In the genomic region with DNA sequence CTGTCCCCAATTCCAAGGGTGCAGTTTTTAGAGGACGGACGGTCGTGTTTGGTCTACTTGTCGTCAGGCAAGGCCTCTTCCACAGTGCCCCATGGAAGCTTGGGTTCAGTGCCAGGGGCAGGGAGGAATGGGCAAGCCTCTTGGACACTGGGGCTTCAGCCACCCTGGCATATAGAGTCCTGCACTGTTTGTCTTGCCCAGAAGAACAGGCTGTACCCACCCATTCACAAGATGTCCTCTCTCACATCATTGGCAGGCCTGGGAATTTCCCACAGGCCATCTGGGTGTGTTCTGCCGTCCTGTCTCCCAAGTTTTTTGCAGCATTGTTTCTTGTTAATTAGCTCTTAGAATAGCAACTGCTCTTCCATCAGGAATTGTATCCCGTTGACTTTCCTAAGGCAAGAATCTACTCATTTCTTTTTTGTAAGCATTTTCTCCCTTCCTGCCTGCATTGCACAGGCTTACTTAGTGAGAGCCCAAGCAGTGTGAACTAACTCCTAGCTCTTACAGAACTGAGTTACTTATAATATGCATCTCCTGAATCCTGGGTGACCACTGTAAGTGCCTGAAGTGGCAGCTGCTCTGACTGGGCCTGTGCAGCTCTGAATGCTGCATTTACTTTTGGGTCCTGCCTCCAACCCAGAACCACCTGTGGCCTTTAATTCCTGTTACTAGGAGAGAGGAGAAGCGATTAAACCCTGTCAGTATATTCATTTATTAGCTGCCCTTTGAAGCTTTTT, we compare ENCODE assay signal across 12 cellular contexts.
A peak's percentile ranks its signal among the peaks of the same experiment; 100 is the strongest.
DNase-seq lines count a peak whose midpoint lies in the region; ATAC-seq and TF ChIP-seq lines count a peak whose summit lies in the region.
"Had no signal": no experiment of that assay in that cellular context is flagged by ENCODE, and none has a peak within 500 bp of the region (broad histone marks: within the 10 kb centered on the region; RNA-seq: fewer than 3 reads in every experiment).

No MANE protein-coding gene starts in this region.

- peaks cover 5% of the 10 kb centered on the region for H3K79me1 ChIP-seq in mesenchymal stem cell (replicated peaks; ENCODE audit: low read length, poor library complexity, severe bottlenecking)

- no peak overlapping the region for H3K4me3 Mint-ChIP-seq in activated CD4-positive, alpha-beta T cell treated with anti-CD3 and anti-CD28 coated beads, Interleukin-2, amount 10 ng/mL, durations not matched to agents 24 days and 14 days
- H3K4me3 Mint-ChIP-seq in activated T-helper 2 cell treated with anti-CD3 and anti-CD28 coated beads, Interferon-gamma antibody, Interleukin-2, Interleukin-4, amounts not matched to agents 10 μg/mL and 5 μg/mL and 100 μg/mL, durations not matched to agents 14 hours and 24 hours and 36 hours (ENCODE audit: low read depth), result no peak overlapping the region

- H3K4me3 ChIP-seq in mesenchymal stem cell (ENCODE audit: insufficient read depth in 1 of 2, low read depth in 1 of 2, low read length in 2 of 2) (no peak overlapping the region), suprapubic skin (no peak overlapping the region), adrenal gland (no peak overlapping the region)
- H3K4me3 ChIP-seq: colonic mucosa had no signal

- H3K4me1 Mint-ChIP-seq in activated CD4-positive, alpha-beta T cell treated with anti-CD3 and anti-CD28 coated beads, Interleukin-2, amount 10 ng/mL, durations not matched to agents 24 days and 14 days, result peaks cover 38% of the 10 kb centered on the region
- H3K4me1 Mint-ChIP-seq in activated T-helper 2 cell treated with anti-CD3 and anti-CD28 coated beads, Interferon-gamma antibody, Interleukin-2, Interleukin-4, amounts not matched to agents 10 μg/mL and 5 μg/mL and 100 μg/mL, durations not matched to agents 14 hours and 24 hours and 36 hours (ENCODE audit: low read depth), result peaks cover 13% of the 10 kb centered on the region

- WGBS in mesenchymal stem cell, result 91% methylated on average over 7 of the region's 7 CpGs
- 75% methylated on average over 7 of the region's 7 CpGs for WGBS in suprapubic skin
- WGBS in adrenal gland, 4 donors, result 84 to 89% (median 88%) methylated on average over 7 of the region's 7 CpGs

- peak overlapping the region; percentile 46 to 76 for H2BK12ac ChIP-seq in mesenchymal stem cell (ENCODE audit: low read length in 2 of 2)

- no peak overlapping the region for H3K9ac ChIP-seq in mesenchymal stem cell (ENCODE audit: low read length)

- ATAC-seq in HG02840 (IDR thresholded peaks at IDR 0.05; ENCODE audit: low FRiP score, unreplicated experiment), result no peak

- H3K36me3 Mint-ChIP-seq in activated CD4-positive, alpha-beta T cell treated with anti-CD3 and anti-CD28 coated beads, Interleukin-2, amount 10 ng/mL, durations not matched to agents 24 days and 14 days (ENCODE audit: low read depth), result peaks cover 66% of the 10 kb centered on the region
- peaks cover 79% of the 10 kb centered on the region for H3K36me3 Mint-ChIP-seq in activated T-helper 2 cell treated with anti-CD3 and anti-CD28 coated beads, Interferon-gamma antibody, Interleukin-2, Interleukin-4, amounts not matched to agents 10 μg/mL and 5 μg/mL and 100 μg/mL, durations not matched to agents 14 hours and 24 hours and 36 hours (ENCODE audit: low read depth)

- H2AK5ac ChIP-seq in mesenchymal stem cell (ENCODE audit: low read length, severe bottlenecking), result peak overlapping the region; percentile 66

- H3K27me3 Mint-ChIP-seq in activated CD4-positive, alpha-beta T cell treated with anti-CD3 and anti-CD28 coated beads, Interleukin-2, amount 10 ng/mL, durations not matched to agents 24 days and 14 days, result no peaks in the 10 kb centered on the region
- no peaks in the 10 kb centered on the region for H3K27me3 Mint-ChIP-seq in activated T-helper 2 cell treated with anti-CD3 and anti-CD28 coated beads, Interferon-gamma antibody, Interleukin-2, Interleukin-4, amounts not matched to agents 10 μg/mL and 5 μg/mL and 100 μg/mL, durations not matched to agents 14 hours and 24 hours and 36 hours (ENCODE audit: low read depth)

- no peak overlapping the region for H2AFZ ChIP-seq in mesenchymal stem cell (ENCODE audit: low read depth, low read length)

- TF ChIP-seq POLR2A in suprapubic skin (IDR thresholded peaks at IDR 0.05) (no peak), adrenal gland (IDR thresholded peaks at IDR 0.05) (no peak)

- TF ChIP-seq EP300 in suprapubic skin (IDR thresholded peaks at IDR 0.05), result no peak

- peak overlapping the region in 1 of 2 experiments; percentile 49 for H3K4ac ChIP-seq in mesenchymal stem cell (ENCODE audit: low read depth in 1 of 2, low read length in 2 of 2)

- DNase-seq in activated CD4-positive, alpha-beta T cell treated with anti-CD3 and anti-CD28 coated beads, Interleukin-2, amount 10 ng/mL, durations not matched to agents 24 days and 14 days, result no peak
- no peak for DNase-seq in activated CD4-positive, alpha-beta T cell treated with anti-CD3 and anti-CD28 coated beads, Interleukin-2, amount 50 U/mL, for 1 hour
- DNase-seq in cerebellum (ENCODE audit: low spot score) (peak; percentile 36), mesenchymal stem cell (no peak), suprapubic skin (ENCODE audit: low spot score in 2 of 2) (no peak), adrenal gland (no peak)
- no peak for DNase-seq in activated T-helper 2 cell treated with anti-CD3 and anti-CD28 coated beads, Interferon-gamma antibody, Interleukin-2, Interleukin-4, amounts not matched to agents 10 μg/mL and 5 μg/mL and 100 μg/mL, durations not matched to agents 14 hours and 24 hours and 36 hours (ENCODE audit: low spot score)
- DNase-seq: activated T-cell treated with anti-CD3 and anti-CD28 coated beads for 4 hours, colonic mucosa, mammary epithelial cell, NCI-H2081 had no signal

- TF ChIP-seq CTCF in suprapubic skin (IDR thresholded peaks at IDR 0.05), result no peak
- no peak for TF ChIP-seq CTCF in adrenal gland (IDR thresholded peaks at IDR 0.05)

- no peaks in the 10 kb centered on the region for H3K9me3 Mint-ChIP-seq in activated CD4-positive, alpha-beta T cell treated with anti-CD3 and anti-CD28 coated beads, Interleukin-2, amount 10 ng/mL, durations not matched to agents 24 days and 14 days
- H3K9me3 Mint-ChIP-seq in activated T-helper 2 cell treated with anti-CD3 and anti-CD28 coated beads, Interferon-gamma antibody, Interleukin-2, Interleukin-4, amounts not matched to agents 10 μg/mL and 5 μg/mL and 100 μg/mL, durations not matched to agents 14 hours and 24 hours and 36 hours, result no peaks in the 10 kb centered on the region

- H3K27me3 ChIP-seq in mesenchymal stem cell (ENCODE audit: control insufficient read depth in 1 of 2, insufficient read depth in 1 of 2, low read length in 2 of 2) (no peaks in the 10 kb centered on the region), suprapubic skin (no peaks in the 10 kb centered on the region), adrenal gland (no peaks in the 10 kb centered on the region)
- H3K27me3 ChIP-seq: colonic mucosa had no signal

- H3K9me3 ChIP-seq in mesenchymal stem cell (ENCODE audit: control insufficient read depth, low read length), result no peaks in the 10 kb centered on the region
- H3K9me3 ChIP-seq in suprapubic skin, result no peaks in the 10 kb centered on the region
- no peaks in the 10 kb centered on the region for H3K9me3 ChIP-seq in adrenal gland (replicated peaks in 1 of 3)
- H3K9me3 ChIP-seq: colonic mucosa had no signal

- H4K8ac ChIP-seq in mesenchymal stem cell (ENCODE audit: low read length), result no peak overlapping the region

- H3K4me1 ChIP-seq in mesenchymal stem cell (ENCODE audit: control insufficient read depth, insufficient read depth, low read depth, low read length) (peaks cover 20% of the 10 kb centered on the region), suprapubic skin (peaks cover 38% of the 10 kb centered on the region), adrenal gland (replicated peaks in 1 of 2) (peaks cover 18 to 20% of the 10 kb centered on the region in 2 donors)

- no peaks in the 10 kb centered on the region for H3K36me3 ChIP-seq in mesenchymal stem cell (ENCODE audit: control insufficient read depth in 1 of 2, insufficient read depth in 2 of 2, low read depth in 1 of 2, low read length in 2 of 2)
- peaks cover 25% of the 10 kb centered on the region for H3K36me3 ChIP-seq in suprapubic skin
- H3K36me3 ChIP-seq in adrenal gland (replicated peaks in 1 of 2), result no peaks in the 10 kb centered on the region
- H3K36me3 ChIP-seq: colonic mucosa had no signal

- peak overlapping the region; percentile 70 for H4K91ac ChIP-seq in mesenchymal stem cell (ENCODE audit: low read length)

- no peak overlapping the region for H2BK120ac ChIP-seq in mesenchymal stem cell (ENCODE audit: low read depth, low read length)

- H3K14ac ChIP-seq in mesenchymal stem cell (ENCODE audit: low read length in 2 of 2), result peak overlapping the region in 1 of 2 experiments; percentile 8

- H3K27ac Mint-ChIP-seq in activated CD4-positive, alpha-beta T cell treated with anti-CD3 and anti-CD28 coated beads, Interleukin-2, amount 10 ng/mL, durations not matched to agents 24 days and 14 days, result peak overlapping the region; percentile 11
- H3K27ac Mint-ChIP-seq in activated T-helper 2 cell treated with anti-CD3 and anti-CD28 coated beads, Interferon-gamma antibody, Interleukin-2, Interleukin-4, amounts not matched to agents 10 μg/mL and 5 μg/mL and 100 μg/mL, durations not matched to agents 14 hours and 24 hours and 36 hours, result no peak overlapping the region

- H2BK15ac ChIP-seq in mesenchymal stem cell (ENCODE audit: low read depth, poor library complexity, severe bottlenecking), result no peak overlapping the region

- no peak overlapping the region for H2BK5ac ChIP-seq in mesenchymal stem cell (ENCODE audit: low read depth, low read length, poor library complexity, severe bottlenecking)

- intact Hi-C loops in activated CD4-positive, alpha-beta T cell treated with anti-CD3 and anti-CD28 coated beads, Interleukin-2, amount 10 ng/mL, durations not matched to agents 24 days and 14 days (cut with micrococcal nuclease), result no loop called here
- intact Hi-C loops in activated T-helper 2 cell treated with anti-CD3 and anti-CD28 coated beads, Interferon-gamma antibody, Interleukin-2, Interleukin-4, amounts not matched to agents 10 μg/mL and 5 μg/mL and 100 μg/mL, durations not matched to agents 14 hours and 24 hours and 36 hours (cut with micrococcal nuclease), result no loop called here
- intact Hi-C loops in adrenal gland (cut with DNase I), result no loop called here

- H3K4me2 ChIP-seq in mesenchymal stem cell (ENCODE audit: low read length, poor library complexity, severe bottlenecking), result no peak overlapping the region

- H3K23ac ChIP-seq in mesenchymal stem cell (ENCODE audit: low read length in 2 of 2), result no peak overlapping the region

- H3K18ac ChIP-seq in mesenchymal stem cell (ENCODE audit: low read depth in 1 of 2, low read length in 2 of 2), result peak overlapping the region in 1 of 2 experiments; percentile 72

- no peak overlapping the region for H3K27ac ChIP-seq in mesenchymal stem cell (ENCODE audit: low read length, poor library complexity, severe bottlenecking)
- H3K27ac ChIP-seq in suprapubic skin, result peak overlapping the region; percentile 82
- H3K27ac ChIP-seq in adrenal gland, result no peak overlapping the region
- H3K27ac ChIP-seq: colonic mucosa had no signal
